ENCODE assay signal across 18 cellular contexts in genomic region chr12:29614926-29615325, GRCh38.
DNase-seq lines count a peak whose midpoint lies in the region; ATAC-seq, FAIRE-seq and TF ChIP-seq lines count a peak whose summit lies in the region.
"Had no signal": no experiment of that assay in that cellular context is flagged by ENCODE, and none has a peak within 500 bp of the region (broad histone marks: within the 10 kb centered on the region; RNA-seq: fewer than 3 reads in every experiment).

No MANE protein-coding gene starts in this region.

- POLR2A ChIA-PET in MCF 10A (lab: Yijun Ruan, JAX) = interaction anchor here (1.0 kb wide), 1 partner anchor 19 kb away, joined by 3 read pairs; no protein-coding TSS in a partner anchor

- no TSS peak for BruUV-seq in MCF 10A (replicated peaks; lab: Mats Ljungman, UMichigan)
- BruUV-seq in mammary epithelial cell (replicated peaks; lab: Mats Ljungman, UMichigan) = no TSS peak

- H3K27me3 ChIP-seq in mammary epithelial cell (ENCODE audit: insufficient read depth, low read length) (no peaks in the 10 kb centered on the region), pancreas (no peaks in the 10 kb centered on the region)
- H3K27me3 ChIP-seq: MG63 had no signal

- H3K9me3 Mint-ChIP-seq in MCF 10A (ENCODE audit: unreplicated experiment) = no peaks in the 10 kb centered on the region

- H3K4me2 ChIP-seq in mammary epithelial cell (ENCODE audit: insufficient read depth, low read depth, low read length) = no peak overlapping the region

- CTCF ChIA-PET in MCF 10A (lab: Yijun Ruan, JAX) (no interaction called here), mammary epithelial cell (lab: Charles Lee; ENCODE audit: low non-redundant PET) (no interaction called here)

- no peaks in the 10 kb centered on the region for H4K20me1 ChIP-seq in mammary epithelial cell (ENCODE audit: insufficient read depth, low read length)

- in situ Hi-C loops in mammary epithelial cell (cut with MboI; ENCODE audit: low sequenced_read_pairs in 2 of 2) = no loop called here

- 100% methylated on average over 2 of the region's 2 CpGs for WGBS in mammary epithelial cell (ENCODE audit: low coverage, missing lambda C conversion rate)
- 81 to 85% methylated on average over 2 of the region's 2 CpGs for WGBS in pancreas, 2 donors

- H3K4me1 ChIP-seq in mammary epithelial cell (ENCODE audit: insufficient read depth, low read length) = peaks cover 16% of the 10 kb centered on the region
- peaks cover 0 to 5% (median 0%) of the 10 kb centered on the region in 3 donors for H3K4me1 ChIP-seq in pancreas

- no peaks in the 10 kb centered on the region for H3K27me3 Mint-ChIP-seq in MCF 10A (ENCODE audit: insufficient read depth, unreplicated experiment)

- no peak for FAIRE-seq in pancreas (lab: Jason Lieb, UNC)

- H3K4me3 ChIP-seq in mammary epithelial cell (replicated peaks in 1 of 3; ENCODE audit: insufficient read depth in 1 of 3, low read depth in 2 of 3, low read length in 3 of 3) (no peak overlapping the region), foreskin fibroblast (ENCODE audit: low read depth in 1 of 2, low read length in 2 of 2) (no peak overlapping the region), pancreas (no peak overlapping the region)
- H3K4me3 ChIP-seq: MG63 had no signal

- TF ChIP-seq CTCF in MCF 10A (IDR thresholded peaks at IDR 0.05; ENCODE audit: unreplicated experiment) = no peak
- TF ChIP-seq CTCF in mammary epithelial cell (conservative IDR thresholded peaks at IDR 0.05 in 1 of 2, IDR thresholded peaks at IDR 0.05 in 1 of 2; ENCODE audit: extremely low read depth in 1 of 2, insufficient read depth in 1 of 2, low read depth in 1 of 2, low read length in 2 of 2) = no peak
- no peak for TF ChIP-seq CTCF in foreskin fibroblast (IDR thresholded peaks at IDR 0.05; ENCODE audit: low read depth, low read length)
- no peak for TF ChIP-seq CTCF in pancreas (IDR thresholded peaks at IDR 0.05)

- H3K4me3 Mint-ChIP-seq in MCF 10A (ENCODE audit: unreplicated experiment) = no peak overlapping the region

- dilution Hi-C loops in mammary epithelial cell (cut with HindIII; ENCODE audit: low sequenced_read_pairs) = no loop called here

- no peak for DNase-seq in MCF 10A (ENCODE audit: unreplicated experiment)
- no peak for DNase-seq in mammary epithelial cell
- DNase-seq in epidermal melanocyte (ENCODE audit: insufficient read length, low spot score) = peak; percentile 29
- peak; percentile 38 to 68 for DNase-seq in foreskin fibroblast
- no peak for DNase-seq in nucleus accumbens (lab: John Stamatoyannopoulos, UW)
- DNase-seq in pancreas = no peak
- DNase-seq in COLO668 (lab: John Stamatoyannopoulos, UW; ENCODE audit: unreplicated experiment) = no peak
- DNase-seq: COR-L47, DMS153, H7, MG63, NCI-H1092 treated with DMSO at 0.1 percent for 48 hours, NCI-H1694, NCI-H524 had no signal

- ATAC-seq in GM21447 (IDR thresholded peaks at IDR 0.05; ENCODE audit: unreplicated experiment) (no peak), pancreas (no peak)
- ATAC-seq: Right ventricle myocardium inferior had no signal

- H3K36me3 ChIP-seq in mammary epithelial cell (ENCODE audit: insufficient read depth, low read length) = no peaks in the 10 kb centered on the region
- no peaks in the 10 kb centered on the region for H3K36me3 ChIP-seq in pancreas
- H3K36me3 ChIP-seq: MG63 had no signal

- H3K27ac ChIP-seq in mammary epithelial cell (ENCODE audit: insufficient read depth, low read depth, low read length) = no peak overlapping the region
- no peak overlapping the region for H3K27ac ChIP-seq in pancreas
- H3K27ac ChIP-seq: 22Rv1, C4-2B had no signal

- H3K4me1 Mint-ChIP-seq in MCF 10A (ENCODE audit: insufficient read depth, unreplicated experiment) = peaks cover 32% of the 10 kb centered on the region

- no peak overlapping the region for H3K9ac ChIP-seq in mammary epithelial cell (ENCODE audit: insufficient read depth, low read length)

- no peak overlapping the region for H2AFZ ChIP-seq in mammary epithelial cell (ENCODE audit: low read depth, low read length)

- H3K27ac Mint-ChIP-seq in MCF 10A (ENCODE audit: low read depth, unreplicated experiment) = peak overlapping the region; percentile 39

- intact Hi-C loops in MCF 10A (cut with micrococcal nuclease) = loop anchor here (10.0 kb wide), 1 partner anchor 670 kb away; no protein-coding TSS in a partner anchor
- intact Hi-C loops in mammary epithelial cell (cut with micrococcal nuclease) = loop anchor here (5.0 to 10.0 kb wide), 2 partner anchors 167 to 230 kb away; partner anchors contain the start of gene TMTC1
- intact Hi-C loops in pancreas (cut with DNase I) = no loop called here

- H3K36me3 Mint-ChIP-seq in MCF 10A (ENCODE audit: insufficient read depth, unreplicated experiment) = peaks cover 83% of the 10 kb centered on the region

- H3K9me3 ChIP-seq in mammary epithelial cell (replicated peaks; ENCODE audit: insufficient read depth, low read length) = no peaks in the 10 kb centered on the region
- H3K9me3 ChIP-seq in pancreas = no peaks in the 10 kb centered on the region
- H3K9me3 ChIP-seq: MG63 had no signal

- no peaks in the 10 kb centered on the region for H3K79me2 ChIP-seq in mammary epithelial cell (ENCODE audit: insufficient read depth, low read length)

Comparison
In these comparisons a context has a peak if more than half of its experiments do, and no peak if none do; other contexts are left out.
1. DNase-seq: peak in epidermal melanocyte (single experiment) and foreskin fibroblast (2 of 2); none in MCF 10A (single experiment), mammary epithelial cell (single experiment), nucleus accumbens (0 of 56), pancreas (0 of 6) and COLO668 (single experiment).
2. intact Hi-C loops: an anchor here in MCF 10A (10.0 kb wide) and mammary epithelial cell (5.0 to 10.0 kb wide); none called in pancreas.